ENCODE assay signal across 8 cellular contexts in the genomic region with DNA sequence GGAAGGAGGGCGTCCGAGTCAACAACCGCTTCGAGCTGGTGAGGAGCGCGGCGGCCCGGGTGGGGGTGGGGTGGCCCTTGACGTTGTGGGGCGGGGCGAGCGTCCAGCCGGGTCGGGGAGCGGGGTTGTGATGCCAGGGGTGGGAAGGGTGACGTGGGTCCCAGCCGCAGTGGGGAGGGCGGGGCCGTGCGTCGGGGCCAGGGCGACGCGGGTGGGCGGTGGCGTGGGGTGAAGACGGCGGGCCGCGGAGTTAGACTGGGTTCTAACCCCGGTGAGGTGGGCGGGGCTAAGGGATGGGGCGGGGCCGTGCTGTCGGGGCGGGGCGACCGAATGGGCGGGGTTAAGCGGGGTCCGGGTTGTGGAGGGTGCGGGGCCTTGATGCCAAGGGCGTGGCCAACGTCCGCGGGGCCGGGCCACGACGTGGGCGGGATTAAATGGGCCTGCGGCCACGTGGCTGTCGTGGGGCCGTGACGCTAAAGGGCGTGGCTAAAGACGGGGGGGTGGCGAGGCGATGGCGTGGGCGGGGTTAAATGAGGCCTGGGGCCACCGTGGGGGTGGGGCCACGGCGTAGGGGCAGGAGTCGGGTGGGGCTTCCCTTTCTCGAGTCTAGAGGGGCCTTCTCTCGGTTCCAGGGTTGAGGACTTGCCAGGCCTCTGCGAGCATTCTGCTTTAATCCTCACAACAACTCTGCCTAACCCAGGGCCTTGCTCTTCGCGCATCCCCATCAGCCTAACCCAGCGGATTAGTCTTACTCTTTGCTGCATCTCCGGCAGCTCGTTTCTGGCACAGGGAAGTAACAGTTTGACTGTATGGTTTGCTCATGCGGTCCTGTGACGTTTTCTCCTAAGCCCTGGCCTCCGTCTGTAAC. TPM values are rescaled to one million over a fixed set of nuclear protein-coding genes. Genes with fewer than 3 reads are reported as not detected.
A peak's percentile ranks its signal among the peaks of the same experiment; 100 is the strongest.
DNase-seq lines count a peak whose midpoint lies in the region; ATAC-seq, FAIRE-seq and TF ChIP-seq lines count a peak whose summit lies in the region.

No MANE protein-coding gene starts in this region.

- intact Hi-C loops in ascending aorta (cut with DNase I) (loop anchor here (1.0 to 5.0 kb wide), 8 partner anchors 49 to 382 kb away; a partner anchor contains a TSS), right cardiac atrium (cut with DNase I) (no loop called here), psoas muscle (cut with DNase I) (no loop called here)

- peak; percentile 100 for FAIRE-seq in GM12891 (lab: Jason Lieb, UNC)

- no peak; the same call in 1 of the 2 replicates for TF ChIP-seq POLR2A in GM12891 (IDR thresholded peaks at IDR 0.05; ENCODE audit: low read depth, low read length)

- ATAC-seq in HG02885 (IDR thresholded peaks at IDR 0.05; ENCODE audit: poor library complexity, unreplicated experiment) (peak; percentile 74), right cardiac atrium (peak; percentile 92 to 95), psoas muscle (peak; percentile 89 to 94 (median 94))

- H3K27ac ChIP-seq in ascending aorta (peak overlapping the region; percentile 98 to 100), right cardiac atrium (ENCODE audit: low read length) (peak overlapping the region; percentile 100), psoas muscle (peak overlapping the region; percentile 96)

- H3K4me1 ChIP-seq in ascending aorta (peaks cover 0 to 9% of the 10 kb centered on the region in 2 donors), right cardiac atrium (ENCODE audit: control insufficient read depth, insufficient read depth, low read length) (no peaks in the 10 kb centered on the region), psoas muscle (peaks cover 9% of the 10 kb centered on the region)

- H3K36me3 ChIP-seq in ascending aorta (peaks cover 16 to 20% of the 10 kb centered on the region in 2 donors), psoas muscle (ENCODE audit: insufficient read depth in 1 of 2, low read depth in 1 of 2) (peaks cover 0 to 30% of the 10 kb centered on the region in 2 donors)

- H3K4me3 ChIP-seq in ascending aorta (peak overlapping the region; percentile 70 to 87), right cardiac atrium (ENCODE audit: low read length) (peak overlapping the region; percentile 97), psoas muscle (peak overlapping the region; percentile 77)

- DNase-seq in GM12891 (ENCODE audit: insufficient read length, low spot score) (peak; percentile 87), NCI-H1694 treated with DMSO at 0.1 percent for 48 hours (lab: John Stamatoyannopoulos, UW) (peak; percentile 67), T-helper 22 cell (ENCODE audit: low read depth) (peak; percentile 95), ascending aorta (ENCODE audit: low spot score in 2 of 2) (peak; percentile 74 to 97), right cardiac atrium (peak; percentile 97 to 99 (median 98)), psoas muscle (peak; percentile 96 to 98), ureter (ENCODE audit: low spot score) (peak; percentile 96)

- TF ChIP-seq CTCF in ascending aorta (IDR thresholded peaks at IDR 0.05) (no peak), psoas muscle (IDR thresholded peaks at IDR 0.05) (no peak)

- H3K9me3 ChIP-seq in ascending aorta, result no peaks in the 10 kb centered on the region
- H3K9me3 ChIP-seq in right cardiac atrium (ENCODE audit: control insufficient read depth, low read length), result no peaks in the 10 kb centered on the region
- no peaks in the 10 kb centered on the region for H3K9me3 ChIP-seq in psoas muscle

- 2% methylated on average over 76 of the region's 76 CpGs for whole genome bisulfite sequencing in right cardiac atrium
- 2 to 7% (median 3%) methylated on average over 37 to 76 of the region's 76 CpGs for WGBS in psoas muscle, 3 donors

- H3K27me3 ChIP-seq in ascending aorta, result no peaks in the 10 kb centered on the region
- no peaks in the 10 kb centered on the region for H3K27me3 ChIP-seq in right cardiac atrium (ENCODE audit: control insufficient read depth, insufficient read depth)
- no peaks in the 10 kb centered on the region for H3K27me3 ChIP-seq in psoas muscle (ENCODE audit: insufficient read depth in 3 of 3, low read length in 2 of 3)

TF ChIP-seq in GM12891, 5 proteins besides CTCF, POLR2A, EP300 and RAD21:
- no peak for TF ChIP-seq SPI1 (IDR thresholded peaks at IDR 0.05; ENCODE audit: low read depth, low read length)
- TF ChIP-seq PAX5 (IDR thresholded peaks at IDR 0.05; ENCODE audit: insufficient read depth, low read length, severe bottlenecking), result no peak
- TF ChIP-seq POU2F2 (IDR thresholded peaks at IDR 0.05; ENCODE audit: low read depth, low read length), result no peak
- TF ChIP-seq TAF1 (IDR thresholded peaks at IDR 0.05; ENCODE audit: low read depth, low read length), result no peak; the same call in 1 of the 2 replicates
- no peak for TF ChIP-seq POLR2AphosphoS5 (IDR thresholded peaks at IDR 0.05; ENCODE audit: low read depth, low read length)

RNA-seq across cellular contexts. Expression of a gene that starts 0.7 kb away (rescaled TPM):
- 115 TPM for polyA plus RNA-seq in GM12891 (2012; ENCODE audit: low read depth, missing spikeins)
- total RNA-seq in ascending aorta (237 TPM), right cardiac atrium (100 to 1,000 TPM in 3 of 4 donors, 10 to 100 TPM in 1; 97.2 to 137 (median 103) TPM), psoas muscle (10 to 100 TPM; 57.6 to 93.6 (median 89.8) TPM), ureter (224 TPM)
- polyA plus RNA-seq in right cardiac atrium (73.5 TPM), psoas muscle (10 to 100 TPM; 46.1 to 54.8 (median 50.7) TPM)

RNA-seq across cellular contexts. Expression of a gene that starts 44.6 kb away (rescaled TPM):
- 0.67 TPM for polyA plus RNA-seq in GM12891 (2012; ENCODE audit: low read depth, missing spikeins)
- 13.2 TPM for total RNA-seq in ascending aorta
- total RNA-seq in right cardiac atrium, result 1 to 10 TPM; 1.3 to 2.6 (median 1.7) TPM
- polyA plus RNA-seq in right cardiac atrium, result 1.5 TPM
- total RNA-seq in psoas muscle, result 1 to 10 TPM in 1 of 4 donors, under 1 TPM in 3; 0.67 to 1.1 (median 0.88) TPM
- polyA plus RNA-seq in psoas muscle, result 1 to 10 TPM in 1 of 3 donors, under 1 TPM in 2; 0.18 to 1.8 (median 0.18) TPM
- total RNA-seq in ureter, result 12.3 TPM

RNA-seq across cellular contexts. Expression of a gene that starts 45.8 kb away (rescaled TPM):
- 0.28 TPM for polyA plus RNA-seq in GM12891 (2012; ENCODE audit: low read depth, missing spikeins)
- not detected for total RNA-seq in ascending aorta
- 1 to 10 TPM; 1.7 to 3.1 (median 2.6) TPM for total RNA-seq in right cardiac atrium
- polyA plus RNA-seq in right cardiac atrium, result 1.4 TPM
- total RNA-seq in psoas muscle, result under 1 TPM in 3 of 4 donors, not detected in 1; 0.14 to 0.47 (median 0.22) TPM
- under 1 TPM; 0.18 to 0.48 (median 0.27) TPM for polyA plus RNA-seq in psoas muscle
- total RNA-seq in ureter, result 41.6 TPM

RNA-seq across cellular contexts. Expression of a gene that starts 49.1 kb away (rescaled TPM):
- 1.6 TPM for polyA plus RNA-seq in GM12891 (2012; ENCODE audit: low read depth, missing spikeins)
- 2.3 TPM for total RNA-seq in ascending aorta
- 1 to 10 TPM; 1.1 to 6.6 (median 1.9) TPM for total RNA-seq in right cardiac atrium
- polyA plus RNA-seq in right cardiac atrium, result 2.1 TPM
- total RNA-seq in psoas muscle, result 1 to 10 TPM in 1 of 4 donors, under 1 TPM in 1, not detected in 2; 0.30 to 1.3 TPM
- 1 to 10 TPM in 1 of 3 donors, under 1 TPM in 2; 0.17 to 2.4 (median 0.47) TPM for polyA plus RNA-seq in psoas muscle
- total RNA-seq in ureter, result 4.1 TPM

RNA-seq across cellular contexts. Expression of a gene that starts 57.6 kb away (rescaled TPM):
- 25.2 TPM for polyA plus RNA-seq in GM12891 (2012; ENCODE audit: low read depth, missing spikeins)
- total RNA-seq in ascending aorta (68.1 TPM), right cardiac atrium (1 to 10 TPM; 1.8 to 4.4 (median 2.6) TPM), psoas muscle (1 to 10 TPM in 2 of 4 donors, under 1 TPM in 2; 0.79 to 1.1 (median 0.96) TPM), ureter (8.1 TPM)
- polyA plus RNA-seq in right cardiac atrium (2.4 TPM), psoas muscle (1 to 10 TPM; 2.2 to 3.7 (median 2.3) TPM)

Comparison
In these comparisons a context has a peak if more than half of its experiments do, and no peak if none do; other contexts are left out.
1. Peak in every context shown above with its lines: DNase-seq, ATAC-seq, H3K4me3 ChIP-seq and H3K27ac ChIP-seq.
2. RNA of a gene that starts 45.8 kb away (total RNA-seq): 41.6 TPM in ureter (single experiment); 1.7 to 3.1 TPM in right cardiac atrium, 0.14 to 0.47 TPM in psoas muscle and not detected in ascending aorta (single experiment); every median in the first group is over 10 times any median in the second.